8 cellular contexts compared by ENCODE assay signal in genomic region chr7:115340828-115341227, GRCh38.
A peak's percentile ranks its signal among the peaks of the same experiment; 100 is the strongest.
DNase-seq lines count a peak whose midpoint lies in the region; ATAC-seq and TF ChIP-seq lines count a peak whose summit lies in the region.

No MANE protein-coding gene starts in this region.

- H3K9me3 ChIP-seq in OCI-LY7 (ENCODE audit: low read length) = no peaks in the 10 kb centered on the region

- POLR2A ChIA-PET in OCI-LY7 (lab: Charles Lee) = no interaction called here

- intact Hi-C loops in OCI-LY7 (cut with micrococcal nuclease; ENCODE audit: unreplicated experiment) = no loop called here

- no TSS peak for BruUV-seq in OCI-LY7 (replicated peaks; lab: Mats Ljungman, UMichigan)

- peak; percentile 51 for ATAC-seq in GM18909 (IDR thresholded peaks at IDR 0.05; ENCODE audit: poor library complexity, unreplicated experiment)
- ATAC-seq in HG03108 (IDR thresholded peaks at IDR 0.05; ENCODE audit: unreplicated experiment) = no peak

- DNase-seq in AG10803 (ENCODE audit: low read depth) = peak; percentile 66
- no peak for DNase-seq in OCI-LY7 (ENCODE audit: low spot score)
- peak; percentile 47 for DNase-seq in fibroblast of villous mesenchyme (ENCODE audit: low read depth)
- no peak for DNase-seq in NCI-H2227 treated with DMSO at 0.1 percent for 48 hours (lab: John Stamatoyannopoulos, UW)
- DNase-seq in NCI-H2029 treated with DMSO at 0.1 percent for 48 hours (lab: John Stamatoyannopoulos, UW) = no peak
- no peak for DNase-seq in NCI-H2107 treated with DMSO at 0.1 percent for 48 hours (lab: John Stamatoyannopoulos, UW; ENCODE audit: unreplicated experiment)

- H3K79me2 ChIP-seq in OCI-LY7 (ENCODE audit: insufficient read depth, low read depth, low read length) = no peaks in the 10 kb centered on the region

- no peaks in the 10 kb centered on the region for H3K9me2 ChIP-seq in OCI-LY7 (ENCODE audit: insufficient read depth, low read length)

- H3K36me3 ChIP-seq in OCI-LY7 (ENCODE audit: insufficient read depth, low read length) = no peaks in the 10 kb centered on the region

- TF ChIP-seq CTCF in AG10803 (conservative IDR thresholded peaks at IDR 0.05; ENCODE audit: low read length) = peak; percentile 31
- TF ChIP-seq CTCF in OCI-LY7 (conservative IDR thresholded peaks at IDR 0.05; ENCODE audit: low read length) = peak; percentile 52
- no peak for TF ChIP-seq CTCF in fibroblast of villous mesenchyme (IDR thresholded peaks at IDR 0.05; ENCODE audit: insufficient read depth, low read depth, low read length)

- CTCF ChIA-PET in OCI-LY7 (lab: Charles Lee; ENCODE audit: unreplicated experiment) = no interaction called here

- H3K4me3 ChIP-seq in AG10803 (ENCODE audit: low read length) = no peak overlapping the region
- no peak overlapping the region for H3K4me3 ChIP-seq in OCI-LY7 (ENCODE audit: low read depth, low read length, poor library complexity, severe bottlenecking)
- no peak overlapping the region for H3K4me3 ChIP-seq in fibroblast of villous mesenchyme (ENCODE audit: low read depth, low read length)

- H4K20me1 ChIP-seq in OCI-LY7 (ENCODE audit: insufficient read depth, low read length) = no peaks in the 10 kb centered on the region

- H3K27ac ChIP-seq in OCI-LY7 (ENCODE audit: low read depth, low read length, poor library complexity, severe bottlenecking) = no peak overlapping the region

- no peaks in the 10 kb centered on the region for H3K4me1 ChIP-seq in OCI-LY7 (ENCODE audit: insufficient read depth, low read length, poor library complexity, severe bottlenecking)

- H2AFZ ChIP-seq in OCI-LY7 (ENCODE audit: low read length) = no peak overlapping the region

- H3K4me2 ChIP-seq in OCI-LY7 (ENCODE audit: low read length) = no peak overlapping the region

Comparison
In these comparisons a context has a peak if more than half of its experiments do, and no peak if none do; other contexts are left out.
1. DNase-seq: peak in AG10803 (single experiment) and fibroblast of villous mesenchyme (single experiment); none in OCI-LY7 (single experiment), NCI-H2227 treated with DMSO at 0.1 percent for 48 hours (single experiment), NCI-H2029 treated with DMSO at 0.1 percent for 48 hours (single experiment) and NCI-H2107 treated with DMSO at 0.1 percent for 48 hours (single experiment).